In genomic region chr6:90820436-90820835, GRCh38 we compare ENCODE assay signal across 23 cellular contexts.
"Had no signal": no experiment of that assay in that cellular context is flagged by ENCODE, and none has a peak within 500 bp of the region (broad histone marks: within the 10 kb centered on the region; RNA-seq: fewer than 3 reads in every experiment).

No MANE protein-coding gene starts in this region.

- H3K4me1 ChIP-seq: adrenal gland had no signal

- H3K27ac ChIP-seq: adrenal gland, KMS-11, SK-N-MC, WERI-Rb-1 had no signal

- H3K36me3 ChIP-seq: adrenal gland, MG63, WERI-Rb-1 had no signal

- ATAC-seq: activated CD4-positive, alpha-beta T cell treated with anti-CD3 and anti-CD28 coated beads for 36 hours; activated CD8-positive, alpha-beta T cell treated with anti-CD3 and anti-CD28 coated beads for 36 hours; Right ventricle myocardium inferior; T-cell had no signal

- H3K36me3 Mint-ChIP-seq: activated naive CD8-positive, alpha-beta T cell treated with anti-CD3 and anti-CD28 coated beads, Interleukin-2, amount 10 ng/mL, durations not matched to agents 7 days and 5 days; T-cell had no signal

- H3K4me3 Mint-ChIP-seq: activated CD4-positive, alpha-beta T cell treated with anti-CD3 and anti-CD28 coated beads for 36 hours; activated CD8-positive, alpha-beta T cell treated with anti-CD3 and anti-CD28 coated beads for 36 hours; activated naive CD8-positive, alpha-beta T cell treated with anti-CD3 and anti-CD28 coated beads, Interleukin-2, amount 10 ng/mL, durations not matched to agents 7 days and 5 days; T-cell had no signal

- H3K9me3 Mint-ChIP-seq: activated CD8-positive, alpha-beta T cell treated with anti-CD3 and anti-CD28 coated beads for 36 hours; activated naive CD8-positive, alpha-beta T cell treated with anti-CD3 and anti-CD28 coated beads, Interleukin-2, amount 10 ng/mL, durations not matched to agents 7 days and 5 days had no signal

- H3K27me3 ChIP-seq: adrenal gland, MG63 had no signal

- H3K27ac Mint-ChIP-seq: activated CD4-positive, alpha-beta T cell treated with anti-CD3 and anti-CD28 coated beads for 36 hours; activated CD8-positive, alpha-beta T cell treated with anti-CD3 and anti-CD28 coated beads for 36 hours; activated naive CD8-positive, alpha-beta T cell treated with anti-CD3 and anti-CD28 coated beads, Interleukin-2, amount 10 ng/mL, durations not matched to agents 7 days and 5 days; T-cell had no signal

- H3K4me3 ChIP-seq: adrenal gland, MG63, SK-N-MC had no signal

- H3K9me3 ChIP-seq: adrenal gland, MG63 had no signal

- FAIRE-seq: RCC 7860 had no signal

- DNase-seq: activated CD4-positive, alpha-beta T cell treated with anti-CD3 and anti-CD28 coated beads for 36 hours; activated CD8-positive, alpha-beta memory T cell treated with anti-CD3 and anti-CD28 coated beads, Interleukin-2, amount 50 U/mL, for 4 hours; activated CD8-positive, alpha-beta T cell treated with anti-CD3 and anti-CD28 coated beads for 36 hours; activated naive CD4-positive, alpha-beta T cell treated with anti-CD3 and anti-CD28 coated beads, Interleukin-2, amount 50 U/mL, for 16 hours; activated naive CD8-positive, alpha-beta T cell treated with anti-CD3 and anti-CD28 coated beads, Interleukin-2, amount 10 ng/mL, durations not matched to agents 7 days and 5 days; adrenal gland; anterior cingulate cortex; central memory CD4-positive, alpha-beta T cell; MG63; MV-4-11; NCI-H1092 treated with DMSO at 0.1 percent for 48 hours; NCI-H1417 treated with DMSO at 0.1 percent for 48 hours; NCI-H1694 treated with DMSO at 0.1 percent for 48 hours; NCI-H2029 treated with DMSO at 0.1 percent for 48 hours; NCI-H446; NCI-H524; T-cell; T-helper 2 cell; WERI-Rb-1 had no signal

- H3K4me1 Mint-ChIP-seq: activated CD4-positive, alpha-beta T cell treated with anti-CD3 and anti-CD28 coated beads for 36 hours; activated naive CD8-positive, alpha-beta T cell treated with anti-CD3 and anti-CD28 coated beads, Interleukin-2, amount 10 ng/mL, durations not matched to agents 7 days and 5 days; T-cell had no signal
